Comparison of ENCODE assay signal across 12 cellular contexts in the genomic region with DNA sequence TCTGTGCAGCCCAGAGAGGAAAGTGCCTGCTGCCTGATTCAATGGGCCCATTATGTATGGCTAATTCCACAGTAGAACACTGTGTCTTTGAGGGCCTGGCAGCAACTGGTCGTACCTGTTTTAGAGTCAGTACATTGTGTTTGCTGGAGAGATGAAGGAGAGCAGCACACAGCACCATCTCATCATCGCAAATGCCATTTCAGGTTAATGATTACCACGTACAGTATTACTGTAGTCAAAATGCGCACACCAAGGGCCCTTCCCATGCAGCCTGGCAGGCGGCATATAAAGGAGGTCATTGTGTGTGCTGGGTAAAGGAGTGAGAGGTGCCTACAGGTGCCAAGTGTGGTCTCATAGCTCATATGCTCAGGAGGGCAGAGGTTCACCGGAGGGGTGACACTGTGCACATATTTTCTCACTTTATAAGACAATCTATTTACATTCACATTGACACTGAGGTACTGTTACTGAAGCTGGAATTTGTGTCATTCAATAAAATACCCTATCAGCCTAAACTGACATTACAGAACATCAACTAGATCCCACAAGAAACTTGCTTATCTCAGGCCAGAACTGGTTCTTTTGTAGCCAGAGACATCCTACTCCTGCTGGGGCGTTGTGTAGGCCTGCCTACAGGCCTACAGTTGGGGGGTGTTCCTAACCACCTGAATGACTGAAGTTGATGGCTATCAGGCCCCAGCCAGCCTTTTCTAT.
A peak's percentile ranks its signal among the peaks of the same experiment; 100 is the strongest.
DNase-seq lines count a peak whose midpoint lies in the region; ATAC-seq and TF ChIP-seq lines count a peak whose summit lies in the region.
"Had no signal": no experiment of that assay in that cellular context is flagged by ENCODE, and none has a peak within 500 bp of the region (broad histone marks: within the 10 kb centered on the region; RNA-seq: fewer than 3 reads in every experiment).

No MANE protein-coding gene starts in this region.

- in situ Hi-C loops in transverse colon (cut with MboI; ENCODE audit: low pct_ligation_motif_present in 1 of 4, low pct_unique_long_range_greater_than_20kb in 1 of 4, low sequenced_read_pairs in 3 of 4) = no loop called here

- POLR2A ChIA-PET in CD4-positive, alpha-beta memory T cell (lab: Charles Lee; ENCODE audit: partially characterized antibody) = no interaction called here

- peaks cover 8 to 31% (median 15%) of the 10 kb centered on the region in 4 donors for H3K4me1 ChIP-seq in transverse colon
- no peaks in the 10 kb centered on the region for H3K4me1 ChIP-seq in CD4-positive, alpha-beta memory T cell (ENCODE audit: insufficient read depth, low read length)

- no peaks in the 10 kb centered on the region for H3K4me1 Mint-ChIP-seq in CD4-positive, alpha-beta memory T cell

- H3K9me3 ChIP-seq in transverse colon = no peaks in the 10 kb centered on the region
- no peaks in the 10 kb centered on the region for H3K9me3 ChIP-seq in CD4-positive, alpha-beta memory T cell (ENCODE audit: control insufficient read depth in 1 of 2, low read length in 2 of 2)

- H3K27ac Mint-ChIP-seq in CD4-positive, alpha-beta memory T cell = no peak overlapping the region
- H3K27ac Mint-ChIP-seq: activated CD8-positive, alpha-beta T cell treated with anti-CD3 and anti-CD28 coated beads, Interleukin-2, amount 10 ng/mL, durations not matched to agents 7 days and 5 days; stimulated activated naive B cell treated with anti-CD40 and anti-IgM and Interleukin-4, amounts not matched to agents 10 μg/mL and 1 μg/mL and 100 μg/mL, for 72 hours had no signal

- TF ChIP-seq CTCF in transverse colon (IDR thresholded peaks at IDR 0.05) = no peak

- H3K4me3 Mint-ChIP-seq in CD4-positive, alpha-beta memory T cell = no peak overlapping the region
- H3K4me3 Mint-ChIP-seq: activated CD8-positive, alpha-beta T cell treated with anti-CD3 and anti-CD28 coated beads, Interleukin-2, amount 10 ng/mL, durations not matched to agents 7 days and 5 days; stimulated activated naive B cell treated with anti-CD40 and anti-IgM and Interleukin-4, amounts not matched to agents 10 μg/mL and 1 μg/mL and 100 μg/mL, for 72 hours had no signal

- peak; percentile 46 for TF ChIP-seq POLR2A in transverse colon (IDR thresholded peaks at IDR 0.05)

- H3K36me3 Mint-ChIP-seq in CD4-positive, alpha-beta memory T cell = no peaks in the 10 kb centered on the region
- H3K36me3 Mint-ChIP-seq: stimulated activated naive B cell treated with anti-CD40 and anti-IgM and Interleukin-4, amounts not matched to agents 10 μg/mL and 1 μg/mL and 100 μg/mL, for 72 hours had no signal

- intact Hi-C loops in transverse colon (cut with DNase I; ENCODE audit: low total_unique reads) = no loop called here
- intact Hi-C loops in CD4-positive, alpha-beta memory T cell (cut with micrococcal nuclease) = no loop called here

- peak overlapping the region; percentile 62 for H3K27ac ChIP-seq in cingulate gyrus (ENCODE audit: low read depth, low read length)
- H3K27ac ChIP-seq in transverse colon = peak overlapping the region; percentile 86 to 90 (median 86)
- no peak overlapping the region for H3K27ac ChIP-seq in CD4-positive, alpha-beta memory T cell (ENCODE audit: low read depth, low read length)

- CTCF ChIA-PET in CD4-positive, alpha-beta memory T cell (lab: Charles Lee; ENCODE audit: partially characterized antibody) = no interaction called here

- H3K27me3 ChIP-seq in transverse colon = no peaks in the 10 kb centered on the region
- H3K27me3 ChIP-seq in CD4-positive, alpha-beta memory T cell (ENCODE audit: insufficient read depth, low read length) = no peaks in the 10 kb centered on the region

- TF ChIP-seq EP300 in transverse colon (IDR thresholded peaks at IDR 0.05; ENCODE audit: low read depth) = no peak

- H3K9me3 Mint-ChIP-seq in CD4-positive, alpha-beta memory T cell = peaks cover 0 to 1% (median 0%) of the 10 kb centered on the region in 8 donors
- H3K9me3 Mint-ChIP-seq: stimulated activated naive B cell treated with anti-CD40 and anti-IgM and Interleukin-4, amounts not matched to agents 10 μg/mL and 1 μg/mL and 100 μg/mL, for 72 hours had no signal

- ATAC-seq in GM18909 (IDR thresholded peaks at IDR 0.05; ENCODE audit: poor library complexity, unreplicated experiment) = no peak
- ATAC-seq: activated CD8-positive, alpha-beta T cell treated with anti-CD3 and anti-CD28 coated beads, Interleukin-2, amount 10 ng/mL, durations not matched to agents 7 days and 5 days had no signal

- peaks cover 2 to 9% of the 10 kb centered on the region in 2 donors for H3K27me3 Mint-ChIP-seq in CD4-positive, alpha-beta memory T cell

- WGBS in transverse colon (ENCODE audit: low coverage in 1 of 2), 2 donors = 64 to 70% methylated on average over 2 to 7 of the region's 7 CpGs

- H3K36me3 ChIP-seq in transverse colon = no peaks in the 10 kb centered on the region
- H3K36me3 ChIP-seq in CD4-positive, alpha-beta memory T cell (ENCODE audit: insufficient read depth, low read length) = no peaks in the 10 kb centered on the region

- DNase-seq in NCI-H2029 (lab: John Stamatoyannopoulos, UW) = peak; percentile 51
- peak; percentile 75 for DNase-seq in medulla oblongata (ENCODE audit: extremely low spot score)
- peak; percentile 76 for DNase-seq in transverse colon
- no peak for DNase-seq in CD4-positive, alpha-beta memory T cell
- DNase-seq in NCI-H774 (lab: John Stamatoyannopoulos, UW) = no peak
- DNase-seq: activated CD8-positive, alpha-beta T cell treated with anti-CD3 and anti-CD28 coated beads, Interleukin-2, amount 10 ng/mL, durations not matched to agents 7 days and 5 days; activated effector memory CD4-positive, alpha-beta T cell treated with Interleukin-2 at 50 U/mL for 16 hours; NCI-H1092; stimulated activated CD4-positive, alpha-beta T cell treated with anti-CD3 and anti-CD28 coated beads, Interleukin-4, amount 100 ng/mL, for 4 hours; stimulated activated naive B cell treated with anti-CD40 and anti-IgM and Interleukin-4, amounts not matched to agents 10 μg/mL and 1 μg/mL and 100 μg/mL, for 72 hours had no signal

- no peak overlapping the region for H3K4me3 ChIP-seq in transverse colon
- no peak overlapping the region for H3K4me3 ChIP-seq in CD4-positive, alpha-beta memory T cell (ENCODE audit: low read length in 2 of 2)

Comparison
In these comparisons a context has a peak if more than half of its experiments do, and no peak if none do; other contexts are left out.
1. DNase-seq: peak in NCI-H2029 (single experiment), medulla oblongata (single experiment) and transverse colon (single experiment); none in CD4-positive, alpha-beta memory T cell (0 of 5) and NCI-H774 (single experiment).